In genomic region chr4:139389102-139389501, GRCh38 we compare ENCODE assay signal across 2 cellular contexts.
A peak's percentile ranks its signal among the peaks of the same experiment; 100 is the strongest.
TF ChIP-seq lines count a peak whose summit lies in the region.

No MANE protein-coding gene starts in this region.

TF ChIP-seq in HepG2, 621 proteins besides CTCF, POLR2A, EP300 and RAD21:
- TF ChIP-seq GPBP1L1 (CRISPR knock-in tag; IDR thresholded peaks at IDR 0.05) = no peak
- no peak for TF ChIP-seq ZNF883 (CRISPR knock-in tag; IDR thresholded peaks at IDR 0.05; ENCODE audit: not compliant biosample characterization)
- no peak for TF ChIP-seq ZNF432 (CRISPR knock-in tag; IDR thresholded peaks at IDR 0.05; ENCODE audit: borderline replicate concordance)
- TF ChIP-seq NR0B2 (CRISPR knock-in tag; IDR thresholded peaks at IDR 0.05) = no peak
- peak; percentile 44; the same call in 1 of the 2 replicates for TF ChIP-seq CEBPB (IDR thresholded peaks at IDR 0.05; ENCODE audit: borderline replicate concordance, low read depth, low read length)
TF ChIP-seq in HepG2: peak in this region for 1.

TF ChIP-seq in K562, 482 proteins besides CTCF, POLR2A, EP300 and RAD21:
- TF ChIP-seq TBP (optimal IDR thresholded peaks at IDR 0.05; ENCODE audit: low read depth, low read length) (no peak), ZKSCAN8 (CRISPR knock-in tag; IDR thresholded peaks at IDR 0.05) (no peak), ZNF586 (CRISPR knock-in tag; conservative IDR thresholded peaks at IDR 0.05) (no peak), ZC3H11A (IDR thresholded peaks at IDR 0.05; ENCODE audit: low read depth, low read length) (no peak), CEBPG (CRISPR knock-in tag; IDR thresholded peaks at IDR 0.05) (no peak), CEBPG (tag; conservative IDR thresholded peaks at IDR 0.05 in 1 of 2, IDR thresholded peaks at IDR 0.05 in 1 of 2) (peak; percentile 56 to 66), CEBPB (tag; IDR thresholded peaks at IDR 0.05) (peak; percentile 21; the same call in 1 of the 2 replicates), CREB3L1 (IDR thresholded peaks at IDR 0.05; ENCODE audit: borderline replicate concordance, low read depth) (no peak), PPARD (CRISPR knock-in tag; IDR thresholded peaks at IDR 0.05) (no peak), HDAC3 (IDR thresholded peaks at IDR 0.05; ENCODE audit: borderline replicate concordance, partially characterized antibody) (no peak), MYBL2 (IDR thresholded peaks at IDR 0.05; ENCODE audit: low read depth) (no peak), MYBL2 (CRISPR knock-in tag; IDR thresholded peaks at IDR 0.05; ENCODE audit: borderline replicate concordance) (no peak), JUND (IDR thresholded peaks at IDR 0.05; ENCODE audit: borderline replicate concordance, low read depth, low read length) (no peak), JUND (tag; IDR thresholded peaks at IDR 0.05; ENCODE audit: borderline replicate concordance, low read depth, low read length) (no peak)
